8 cellular contexts compared by ENCODE assay signal in the genomic region with DNA sequence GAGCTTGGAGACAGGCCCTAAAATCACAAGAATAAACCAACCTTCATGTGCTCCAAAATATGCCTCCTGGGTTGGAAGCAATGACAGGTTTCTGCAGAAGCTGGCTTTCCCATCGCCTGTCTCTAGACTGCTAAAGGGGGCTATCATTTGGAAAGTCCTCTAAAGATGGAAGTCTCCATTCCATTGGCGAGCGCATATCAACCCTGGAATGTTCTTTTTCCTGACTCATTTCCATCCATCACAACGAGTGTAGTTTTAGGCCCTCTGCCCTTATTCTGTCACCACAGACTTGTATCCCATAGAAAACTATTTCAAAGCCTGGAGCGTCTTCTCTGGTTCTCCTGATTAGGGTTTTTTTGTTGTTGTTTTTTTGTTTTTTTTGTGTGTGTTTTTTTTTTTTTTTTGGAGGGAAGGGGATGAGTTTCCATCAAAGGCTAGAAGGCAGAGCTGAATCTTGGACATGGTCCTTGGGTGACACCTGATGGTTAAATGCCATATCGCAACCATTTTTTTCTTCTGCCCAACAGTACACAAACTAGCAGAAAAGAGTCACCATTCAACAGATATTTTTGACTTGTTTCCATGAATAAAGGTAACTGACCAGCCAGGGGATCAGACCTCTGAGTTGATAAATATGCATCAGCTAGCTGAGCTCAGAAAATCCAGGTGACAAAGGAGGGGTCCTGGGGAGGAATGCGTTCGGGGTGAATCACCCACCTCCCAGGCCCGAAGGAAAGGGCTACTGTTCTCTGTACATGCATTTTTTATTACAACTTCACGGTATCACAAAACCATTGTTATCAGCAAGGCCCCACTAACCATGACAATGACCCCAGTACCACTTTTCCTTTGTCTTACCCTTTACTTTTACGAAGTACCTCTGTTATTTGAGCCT. TPM values are rescaled to one million over a fixed set of nuclear protein-coding genes. Genes with fewer than 3 reads are reported as not detected.
DNase-seq lines count a peak whose midpoint lies in the region; ATAC-seq, FAIRE-seq and TF ChIP-seq lines count a peak whose summit lies in the region.

No MANE protein-coding gene starts in this region.

- intact Hi-C loops in kidney (cut with DNase I): loop anchor here (2.0 kb wide), 1 partner anchor 61 kb away; no protein-coding TSS in a partner anchor

- no peaks in the 10 kb centered on the region for H3K36me3 Mint-ChIP-seq in brain

- WGBS in tibial nerve, 2 donors: 58 to 59% methylated on average over 11 of the region's 11 CpGs

- no peaks in the 10 kb centered on the region for H3K27me3 ChIP-seq in tibial nerve

- TF ChIP-seq POLR2A in GM12892 (IDR thresholded peaks at IDR 0.05; ENCODE audit: low read depth, low read length): no peak
- TF ChIP-seq POLR2A in tibial nerve (IDR thresholded peaks at IDR 0.05): no peak

- ATAC-seq in HG02970 (IDR thresholded peaks at IDR 0.05; ENCODE audit: low FRiP score, unreplicated experiment) (no peak), HG03045 (IDR thresholded peaks at IDR 0.05; ENCODE audit: unreplicated experiment) (no peak)

- H3K27me3 Mint-ChIP-seq in brain: peaks cover 8% of the 10 kb centered on the region

- H3K4me3 Mint-ChIP-seq in brain: peak overlapping the region in 1 of 5 experiments; percentile 41

- H3K36me3 ChIP-seq in kidney (ENCODE audit: control insufficient read depth in 1 of 2, insufficient read depth in 2 of 2, low read length in 2 of 2) (no peaks in the 10 kb centered on the region), tibial nerve (no peaks in the 10 kb centered on the region)

- TF ChIP-seq CTCF in brain (conservative IDR thresholded peaks at IDR 0.05) (peak; percentile 89 to 96), kidney (IDR thresholded peaks at IDR 0.05; ENCODE audit: borderline replicate concordance, extremely low read depth, insufficient read depth) (peak; percentile 63), tibial nerve (IDR thresholded peaks at IDR 0.05) (peak; percentile 38 to 73 (median 54))

- H3K9ac ChIP-seq in kidney (ENCODE audit: low read length in 2 of 2): no peak overlapping the region

- peak overlapping the region in 2 of 5 experiments; percentile 48 to 72 for H3K27ac Mint-ChIP-seq in brain

- DNase-seq in Ammon's horn (ENCODE audit: low spot score): peak; percentile 84
- DNase-seq in GM12892 (ENCODE audit: insufficient read length): peak; percentile 37
- DNase-seq in NCI-H2227 (lab: John Stamatoyannopoulos, UW; ENCODE audit: unreplicated experiment): peak; percentile 65
- DNase-seq in kidney: no peak
- DNase-seq in tibial nerve (ENCODE audit: low spot score in 2 of 2): peak in 1 of 2 donors; percentile 84

- peaks cover 0 to 3% (median 0%) of the 10 kb centered on the region in 5 experiments for H3K9me3 Mint-ChIP-seq in brain

- no peak overlapping the region for H3K4me3 ChIP-seq in kidney (ENCODE audit: low read length in 2 of 2)
- no peak overlapping the region for H3K4me3 ChIP-seq in tibial nerve

- H3K4me1 Mint-ChIP-seq in brain: peaks cover 11% of the 10 kb centered on the region

- H3K9me3 ChIP-seq in kidney (ENCODE audit: control insufficient read depth in 1 of 2, low read length in 2 of 2): no peaks in the 10 kb centered on the region
- no peaks in the 10 kb centered on the region for H3K9me3 ChIP-seq in tibial nerve

- H3K4me1 ChIP-seq in kidney (ENCODE audit: control insufficient read depth in 1 of 2, insufficient read depth in 1 of 2, low read depth in 1 of 2, low read length in 2 of 2) (no peaks in the 10 kb centered on the region), tibial nerve (no peaks in the 10 kb centered on the region)

- TF ChIP-seq EP300 in tibial nerve (IDR thresholded peaks at IDR 0.05): no peak

- peak; percentile 84 for FAIRE-seq in GM12892 (lab: Jason Lieb, UNC)
- FAIRE-seq in kidney (lab: Jason Lieb, UNC): peak; percentile 91

- H3K27ac ChIP-seq in kidney (ENCODE audit: low read depth in 2 of 2, low read length in 2 of 2): no peak overlapping the region
- H3K27ac ChIP-seq in tibial nerve: no peak overlapping the region

RNA-seq across cellular contexts. Expression of gene KCNA5, which starts 40.5 kb away (rescaled TPM):
- polyA plus RNA-seq in GM12892 (2012; ENCODE audit: missing spikeins): not detected
- polyA plus RNA-seq in brain (ENCODE audit: insufficient read depth, low read depth, low replicate concordance): 1.4 TPM
- total RNA-seq in kidney: 2.9 TPM
- polyA plus RNA-seq in kidney (ENCODE audit: insufficient read depth, low read depth, low replicate concordance): 1.8 TPM
- 1 to 10 TPM in 2 of 4 donors, under 1 TPM in 2; 0.84 to 3.7 (median 1.5) TPM for total RNA-seq in tibial nerve
